ENCODE assay signal across 25 cellular contexts in genomic region chr20:15938847-15939246, GRCh38.
"Had no signal": no experiment of that assay in that cellular context is flagged by ENCODE, and none has a peak within 500 bp of the region (broad histone marks: within the 10 kb centered on the region; RNA-seq: fewer than 3 reads in every experiment).

No MANE protein-coding gene starts in this region.

- H3K4me3 ChIP-seq: MG63, SJCRH30 had no signal

- H3K36me3 ChIP-seq: MG63, SJCRH30 had no signal

- DNase-seq: IMR-90, Karpas-422, KG1, MG63, NCI-H1092, NCI-H1105 treated with DMSO at 0.1 percent for 48 hours, NCI-H1417 treated with DMSO at 0.1 percent for 48 hours, NCI-H146, NCI-H1694 treated with DMSO at 0.1 percent for 48 hours, NCI-H1930, NCI-H2081, NCI-H2107, NCI-H226, NCI-H446, NCI-H510A, NCI-H524 treated with DMSO at 0.1 percent for 48 hours, NCI-H69, NCI-H774, PC-3, SHP77 treated with DMSO at 0.1 percent for 48 hours, SJCRH30 had no signal

- ATAC-seq: HepG2, Panc1, PC-3, Right ventricle myocardium inferior, SK-N-SH treated with all-trans-retinoic acid at 6 μM for 48 hours had no signal

- H3K27ac ChIP-seq: SJCRH30 had no signal

- H3K27me3 ChIP-seq: MG63, SJCRH30 had no signal

- H3K9me3 ChIP-seq: MG63, SJCRH30 had no signal

- FAIRE-seq: HepG2 had no signal
